In the genomic region with DNA sequence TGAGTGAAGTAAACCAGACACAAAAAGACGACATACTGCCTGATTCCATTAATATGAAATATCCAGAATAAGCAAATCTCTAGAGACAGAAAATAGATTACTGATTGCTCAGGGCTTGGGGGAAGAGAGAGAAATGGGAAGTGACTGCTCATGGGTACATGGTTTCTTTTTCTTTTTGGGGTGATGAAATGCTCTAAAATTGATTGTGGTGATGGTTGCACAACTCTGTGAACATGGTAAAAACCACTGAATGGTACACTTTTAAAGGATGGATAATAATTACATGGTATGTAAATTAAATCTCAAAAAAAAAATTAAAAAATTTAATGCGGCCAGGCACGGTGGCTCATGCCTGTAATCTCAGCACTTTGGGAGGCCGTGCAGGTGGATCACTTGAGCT, we compare ENCODE assay signal across 29 cellular contexts. TPM values are rescaled to one million over a fixed set of nuclear protein-coding genes. Genes with fewer than 3 reads are reported as not detected.
DNase-seq lines count a peak whose midpoint lies in the region; ATAC-seq, FAIRE-seq and TF ChIP-seq lines count a peak whose summit lies in the region.
"Had no signal": no experiment of that assay in that cellular context is flagged by ENCODE, and none has a peak within 500 bp of the region (broad histone marks: within the 10 kb centered on the region; RNA-seq: fewer than 3 reads in every experiment).

No MANE protein-coding gene starts in this region.

- FAIRE-seq in K562 (lab: Jason Lieb, UNC), result no peak
- FAIRE-seq: D721Med, TTC549 had no signal

- no peaks in the 10 kb centered on the region for H3K27me3 Mint-ChIP-seq in activated T-cell treated with anti-CD3 and anti-CD28 coated beads, Interleukin-2, amount 50 U/mL, for 72 hours (ENCODE audit: low read depth)
- H3K27me3 Mint-ChIP-seq in activated T-cell treated with anti-CD3 and anti-CD28 coated beads, Interleukin-2, amount 50 U/mL, for 24 hours, result peaks cover 2% of the 10 kb centered on the region
- H3K27me3 Mint-ChIP-seq: activated naive CD8-positive, alpha-beta T cell; type B pancreatic cell had no signal

- peaks cover 19% of the 10 kb centered on the region for H3K4me1 Mint-ChIP-seq in activated T-cell treated with anti-CD3 and anti-CD28 coated beads, Interleukin-2, amount 50 U/mL, for 72 hours (ENCODE audit: low read depth)
- no peaks in the 10 kb centered on the region for H3K4me1 Mint-ChIP-seq in activated T-cell treated with anti-CD3 and anti-CD28 coated beads, Interleukin-2, amount 50 U/mL, for 24 hours (ENCODE audit: low read depth)

- no peak for TF ChIP-seq EP300 in K562 (IDR thresholded peaks at IDR 0.05; ENCODE audit: low read length)

- H3K4me2 ChIP-seq in K562 (ENCODE audit: insufficient read depth, low read length), result no peak overlapping the region
- H3K4me2 ChIP-seq: BLaER1 had no signal

- 15% methylated on average over 4 of the region's 4 CpGs for WGBS in K562 (ENCODE audit: insufficient coverage, low coverage, missing lambda C conversion rate)
- WGBS in spleen, 5 donors, result 53 to 87% (median 62%) methylated on average over 4 of the region's 4 CpGs

- in situ Hi-C loops in K562 (cut with MboI), result no loop called here

- TF ChIP-seq CTCF in K562 (IDR thresholded peaks at IDR 0.05 in 2 of 3, conservative IDR thresholded peaks at IDR 0.05 in 1 of 3; ENCODE audit: insufficient read depth in 2 of 3, low read depth in 1 of 3, low read length in 3 of 3), result no peak
- TF ChIP-seq CTCF in spleen (IDR thresholded peaks at IDR 0.05 in 8 of 11, conservative IDR thresholded peaks at IDR 0.05 in 3 of 11), result no peak

- no peaks in the 10 kb centered on the region for H4K20me1 ChIP-seq in K562 (replicated peaks; ENCODE audit: control insufficient read depth, insufficient read depth, low read length)
- H4K20me1 ChIP-seq: BLaER1 had no signal

- no peak overlapping the region for H3K9ac ChIP-seq in K562 (ENCODE audit: insufficient read depth in 1 of 2, low read depth in 2 of 2, low read length in 2 of 2)
- H3K9ac ChIP-seq: BLaER1 had no signal

- H3K9me1 ChIP-seq in K562 (ENCODE audit: control insufficient read depth, insufficient read depth, low read length), result no peaks in the 10 kb centered on the region

- DNase-seq in activated T-cell treated with anti-CD3 and anti-CD28 coated beads, Interleukin-2, amount 50 U/mL, for 72 hours, result no peak
- no peak for DNase-seq in activated T-cell treated with anti-CD3 and anti-CD28 coated beads, Interleukin-2, amount 50 U/mL, for 24 hours
- DNase-seq in NOMO-1 treated with DMSO at 0.1 percent for 48 hours (lab: John Stamatoyannopoulos, UW; ENCODE audit: unreplicated experiment), result peak; percentile 87
- no peak for DNase-seq in K562 (ENCODE audit: extremely low read depth in 1 of 4, low spot score in 3 of 4)
- no peak for DNase-seq in spleen
- DNase-seq in stimulated activated CD4-positive, alpha-beta T cell treated with anti-CD3 and anti-CD28 coated beads, Interleukin-4, amount 100 ng/mL, for 1 hour, result no peak
- no peak for DNase-seq in UCSD-AML1 (lab: John Stamatoyannopoulos, UW; ENCODE audit: unreplicated experiment)
- DNase-seq: 8988T; activated CD4-positive, alpha-beta T cell treated with anti-CD3 and anti-CD28 coated beads for 4 hours; effector CD8-positive, alpha-beta T cell; EL; glutamatergic neuron; IMR-90; midbrain; MM.1S; NCI-H187 treated with DMSO at 0.1 percent for 48 hours; NCI-H2227 treated with DMSO at 0.1 percent for 48 hours; NCI-H774; nephron progenitor cell; posterior cingulate gyrus; stimulated activated naive CD8-positive, alpha-beta T cell treated with anti-CD3 and anti-CD28 coated beads, Interleukin-15, Interleukin-2, amounts not matched to agents 100 U/mL and 50 U/mL, for 24 hours had no signal

- H3K4me1 ChIP-seq in K562 (replicated peaks in 1 of 2; ENCODE audit: control insufficient read depth in 2 of 2, insufficient read depth in 2 of 2, low read length in 2 of 2), result peaks cover 5% of the 10 kb centered on the region in 2 experiments; a peak in 3 of 5 replicates
- peaks cover 0 to 62% (median 14%) of the 10 kb centered on the region in 6 donors for H3K4me1 ChIP-seq in spleen
- H3K4me1 ChIP-seq: BLaER1 had no signal

- H3K27ac ChIP-seq in K562 (ENCODE audit: extremely low read depth, low read depth, low read length) (no peak overlapping the region), spleen (peak overlapping the region in 6 of 8 donors; percentile 27 to 80 (median 70))
- H3K27ac ChIP-seq: BLaER1 had no signal

- peaks cover 24 to 43% of the 10 kb centered on the region in 2 experiments for H3K27me3 ChIP-seq in K562 (ENCODE audit: control insufficient read depth in 2 of 2, insufficient read depth in 2 of 2, low read length in 2 of 2)
- H3K27me3 ChIP-seq in spleen (replicated peaks in 1 of 7), result no peaks in the 10 kb centered on the region
- H3K27me3 ChIP-seq: BLaER1 had no signal

- H3K4me3 Mint-ChIP-seq in activated T-cell treated with anti-CD3 and anti-CD28 coated beads, Interleukin-2, amount 50 U/mL, for 72 hours, result no peak overlapping the region
- H3K4me3 Mint-ChIP-seq in activated T-cell treated with anti-CD3 and anti-CD28 coated beads, Interleukin-2, amount 50 U/mL, for 24 hours, result no peak overlapping the region
- H3K4me3 Mint-ChIP-seq: activated naive CD8-positive, alpha-beta T cell; activated T-helper 1 cell treated with anti-CD3 and anti-CD28 coated beads, Interleukin-12 subunit alpha, Interleukin-12 subunit beta, Interleukin-2, Interleukin-4 antibody, amounts not matched to agents 30 ng/mL and 10 ng/mL and 1 ng/mL, durations not matched to agents 14 hours and 24 hours and 36 hours; nephron progenitor cell; type B pancreatic cell had no signal

- TF ChIP-seq POLR2A in K562 (conservative IDR thresholded peaks at IDR 0.05) (no peak), spleen (IDR thresholded peaks at IDR 0.05) (no peak)

- H3K4me3 ChIP-seq in K562, result no peak overlapping the region
- no peak overlapping the region for H3K4me3 ChIP-seq in spleen
- H3K4me3 ChIP-seq: BLaER1 had no signal

- CTCF ChIA-PET in K562 (lab: Yijun Ruan, JAX; ENCODE audit: low intra/inter-chr PET ratio), result no interaction called here

- intact Hi-C loops in K562 (cut with micrococcal nuclease), result no loop called here
- intact Hi-C loops in spleen (cut with DNase I; ENCODE audit: low total_unique reads), result loop anchor here (10.0 kb wide), 1 partner anchor 93 kb away; no protein-coding TSS in a partner anchor

- H3K79me2 ChIP-seq in K562 (ENCODE audit: control insufficient read depth, insufficient read depth, low read length), result no peaks in the 10 kb centered on the region

- no peak for ATAC-seq in activated T-cell treated with anti-CD3 and anti-CD28 coated beads, Interleukin-2, amount 50 U/mL, for 72 hours (replicated peaks in 1 of 2)
- no peak for ATAC-seq in K562
- no peak for ATAC-seq in HG03460 (IDR thresholded peaks at IDR 0.05; ENCODE audit: unreplicated experiment)
- ATAC-seq: esophagus mucosa; stimulated activated naive CD8-positive, alpha-beta T cell treated with anti-CD3 and anti-CD28 coated beads, Interleukin-15, Interleukin-2, amounts not matched to agents 100 U/mL and 50 U/mL, for 24 hours had no signal

- no peak overlapping the region for H2AFZ ChIP-seq in K562 (ENCODE audit: low read depth, low read length)

- H3K9me3 ChIP-seq in K562 (replicated peaks; ENCODE audit: control insufficient read depth, insufficient read depth, low read depth, low read length), result no peaks in the 10 kb centered on the region
- H3K9me3 ChIP-seq in spleen, result no peaks in the 10 kb centered on the region
- H3K9me3 ChIP-seq: BLaER1 had no signal

- peak overlapping the region; percentile 71 for H3K27ac Mint-ChIP-seq in activated T-cell treated with anti-CD3 and anti-CD28 coated beads, Interleukin-2, amount 50 U/mL, for 72 hours
- no peak overlapping the region for H3K27ac Mint-ChIP-seq in activated T-cell treated with anti-CD3 and anti-CD28 coated beads, Interleukin-2, amount 50 U/mL, for 24 hours
- H3K27ac Mint-ChIP-seq: activated naive CD8-positive, alpha-beta T cell; activated T-helper 1 cell treated with anti-CD3 and anti-CD28 coated beads, Interleukin-12 subunit alpha, Interleukin-12 subunit beta, Interleukin-2, Interleukin-4 antibody, amounts not matched to agents 30 ng/mL and 10 ng/mL and 1 ng/mL, durations not matched to agents 14 hours and 24 hours and 36 hours; nephron progenitor cell; type B pancreatic cell had no signal

- H3K9me3 Mint-ChIP-seq in activated T-cell treated with anti-CD3 and anti-CD28 coated beads, Interleukin-2, amount 50 U/mL, for 72 hours, result no peaks in the 10 kb centered on the region
- no peaks in the 10 kb centered on the region for H3K9me3 Mint-ChIP-seq in activated T-cell treated with anti-CD3 and anti-CD28 coated beads, Interleukin-2, amount 50 U/mL, for 24 hours
- H3K9me3 Mint-ChIP-seq: activated T-helper 1 cell treated with anti-CD3 and anti-CD28 coated beads, Interleukin-12 subunit alpha, Interleukin-12 subunit beta, Interleukin-2, Interleukin-4 antibody, amounts not matched to agents 30 ng/mL and 10 ng/mL and 1 ng/mL, durations not matched to agents 14 hours and 24 hours and 36 hours; nephron progenitor cell; type B pancreatic cell had no signal

- no peaks in the 10 kb centered on the region for H3K36me3 ChIP-seq in K562 (ENCODE audit: control insufficient read depth, insufficient read depth, low read length)
- H3K36me3 ChIP-seq in spleen, result peaks cover 0 to 51% (median 10%) of the 10 kb centered on the region in 6 donors
- H3K36me3 ChIP-seq: BLaER1 had no signal

- POLR2A ChIA-PET in K562 (lab: Yijun Ruan, JAX), result no interaction called here

- H3K36me3 Mint-ChIP-seq in activated T-cell treated with anti-CD3 and anti-CD28 coated beads, Interleukin-2, amount 50 U/mL, for 72 hours (ENCODE audit: insufficient read depth in 2 of 2), result no peaks in the 10 kb centered on the region
- H3K36me3 Mint-ChIP-seq in activated T-cell treated with anti-CD3 and anti-CD28 coated beads, Interleukin-2, amount 50 U/mL, for 24 hours (ENCODE audit: low read depth), result no peaks in the 10 kb centered on the region
- H3K36me3 Mint-ChIP-seq: activated naive CD8-positive, alpha-beta T cell had no signal

- TF ChIP-seq RAD21 in K562 (CRISPR knock-in tag; conservative IDR thresholded peaks at IDR 0.05 in 1 of 2, IDR thresholded peaks at IDR 0.05 in 1 of 2), result no peak

- no TSS peak for BruUV-seq in K562 (replicated peaks; lab: Mats Ljungman, UMichigan)

RNA-seq across cellular contexts. Expression of a gene that starts 39.3 kb away (rescaled TPM):
- total RNA-seq in activated T-cell treated with anti-CD3 and anti-CD28 coated beads, Interleukin-2, amount 50 U/mL, for 72 hours, result 1,000 to 10,000 TPM; 1,385 to 1,395 TPM
- 260 and 346 TPM in 2 replicates for total RNA-seq in K562 (2011; cell fraction: chromatin; rRNA removed; ENCODE audit: low replicate concordance)
- 356 and 362 TPM in 2 replicates for total RNA-seq in K562 (2011; cell fraction: nucleolus; rRNA removed)
- total RNA-seq in K562 (2011; cell fraction: nucleoplasm; rRNA removed), result 460 and 749 TPM in 2 replicates
- total RNA-seq in K562 (2014; rRNA removed) (1,176 and 1,715 TPM in 2 replicates), K562 (2014; rRNA removed; fragmentation: Illumina TruSeq; extraction: Trizol) (3,190 and 3,481 TPM in 2 replicates), K562 (2015; rRNA removed; fragmentation: Illumina TruSeq; extraction: Trizol) (1,637 and 1,659 TPM in 2 replicates), K562 (2021) (1,478 and 1,507 TPM in 2 replicates), spleen (1,000 to 10,000 TPM in 5 of 7 donors, 100 to 1,000 TPM in 2; 876 to 1,551 (median 1,095) TPM)
- polyA plus RNA-seq in K562 (2011; rRNA removed) (2,782 and 3,117 TPM in 2 replicates), K562 (2014; fragmentation: Illumina TruSeq; extraction: Trizol) (1,578 and 1,802 TPM in 2 replicates), K562 (2014; fragmentation: Nextera tagmentation; extraction: Ambion mirVana) (1,000 to 10,000 TPM; 3,112 to 6,037 TPM), K562 (2014; rRNA removed) (2,526 and 2,997 TPM in 2 replicates), spleen (over 10,000 TPM in 2 of 3 donors, 1,000 to 10,000 TPM in 1; 8,439 to 10,502 (median 10,023) TPM)
- polyA plus RNA-seq in K562 (2011; cell fraction: cytosol; rRNA removed), result 995 and 1,514 TPM in 2 replicates
- polyA plus RNA-seq in K562 (2011; cell fraction: nucleus; rRNA removed), result 715 and 1,325 TPM in 2 replicates
- 4,257 and 4,957 TPM in 2 replicates for polyA plus RNA-seq in K562 (2012)
- 698 and 783 TPM in 2 replicates for polyA minus RNA-seq in K562 (2011; rRNA and poly(A)+ RNA removed)
- 318 and 340 TPM in 2 replicates for polyA minus RNA-seq in K562 (2011; cell fraction: cytosol; rRNA and poly(A)+ RNA removed)
- 161 and 259 TPM in 2 replicates for polyA minus RNA-seq in K562 (2011; cell fraction: nucleus; rRNA and poly(A)+ RNA removed)
